8 cellular contexts compared by ENCODE assay signal in the genomic region with DNA sequence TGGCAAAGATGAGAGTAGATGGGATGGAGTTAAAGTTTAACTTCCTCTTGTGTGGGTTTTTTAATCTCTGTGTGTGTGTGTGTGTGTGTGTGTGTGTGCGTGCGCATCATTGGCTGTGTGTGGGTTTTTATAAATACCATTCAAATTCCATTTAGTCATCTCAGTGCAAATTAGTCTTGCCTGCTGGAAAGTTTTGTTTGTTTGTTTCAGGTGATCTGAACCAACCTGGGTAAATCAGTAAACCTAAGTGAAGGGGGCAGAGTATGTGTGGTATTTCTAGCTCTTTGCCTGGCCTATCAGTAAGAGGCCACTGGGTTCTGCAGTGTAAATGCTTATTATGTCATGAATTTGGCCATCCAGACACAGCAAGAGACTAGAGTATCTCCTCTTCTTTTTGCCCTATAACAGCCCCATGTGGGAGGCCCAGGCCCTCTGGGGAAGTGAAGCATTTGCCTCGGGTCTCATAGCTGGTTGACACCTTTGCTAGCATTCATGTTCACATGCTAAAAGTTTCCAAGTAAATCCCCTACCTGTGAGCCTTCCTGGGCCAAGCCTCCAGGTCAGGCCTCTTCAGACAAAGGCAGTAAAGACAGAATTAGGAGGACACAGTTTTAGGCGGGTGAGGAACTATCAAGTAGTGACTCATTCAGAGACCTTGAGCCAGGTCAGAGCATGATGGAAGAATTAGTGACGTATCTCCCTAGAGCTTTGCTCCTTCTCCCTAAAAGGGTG. TPM values are rescaled to one million over a fixed set of nuclear protein-coding genes. Genes with fewer than 3 reads are reported as not detected.
DNase-seq lines count a peak whose midpoint lies in the region; ATAC-seq and TF ChIP-seq lines count a peak whose summit lies in the region.

No MANE protein-coding gene starts in this region.

- peaks cover 81% of the 10 kb centered on the region for H3K36me3 ChIP-seq in upper lobe of right lung

- peak; percentile 9 for DNase-seq in stimulated activated CD4-positive, alpha-beta T cell treated with anti-CD3 and anti-CD28 coated beads, Interleukin-15, amount 100 ng/mL, for 24 hours
- no peak for DNase-seq in stimulated activated CD4-positive, alpha-beta T cell treated with anti-CD3 and anti-CD28 coated beads, Interleukin-4, amount 100 ng/mL, for 4 hours
- peak; percentile 82 for DNase-seq in HK-2 (ENCODE audit: unreplicated experiment)
- peak; percentile 27 for DNase-seq in epithelial cell of prostate (ENCODE audit: low read depth, low spot score)
- no peak for DNase-seq in upper lobe of right lung
- DNase-seq in hypothalamus (lab: John Stamatoyannopoulos, UW): no peak
- no peak for DNase-seq in NCI-H446 (lab: John Stamatoyannopoulos, UW)
- no peak for DNase-seq in HEK293T (ENCODE audit: extremely low spot score)

- ATAC-seq in upper lobe of right lung: peak; percentile 78

- no peaks in the 10 kb centered on the region for H3K9me3 ChIP-seq in upper lobe of right lung

- intact Hi-C loops in upper lobe of right lung (cut with DNase I): no loop called here

- CTCF ChIA-PET in HEK293T (lab: Yijun Ruan, JAX): no interaction called here

- no peak overlapping the region for H3K4me3 ChIP-seq in upper lobe of right lung

- no peak for TF ChIP-seq CTCF in upper lobe of right lung (IDR thresholded peaks at IDR 0.05)

- POLR2A ChIA-PET in HEK293T (lab: Yijun Ruan, JAX): interaction anchor here (1.2 kb wide), 1 partner anchor 14 kb away, joined by 5 read pairs; a partner anchor contains a TSS

- peaks cover 10% of the 10 kb centered on the region for H3K4me1 ChIP-seq in upper lobe of right lung

- H3K27ac ChIP-seq in epithelial cell of prostate (peak overlapping the region; percentile 37), upper lobe of right lung (peak overlapping the region; percentile 30)

- no peaks in the 10 kb centered on the region for H3K27me3 ChIP-seq in upper lobe of right lung

TF ChIP-seq in HEK293T, 16 proteins besides CTCF, POLR2A, EP300 and RAD21:
- TF ChIP-seq, protein P1, sequence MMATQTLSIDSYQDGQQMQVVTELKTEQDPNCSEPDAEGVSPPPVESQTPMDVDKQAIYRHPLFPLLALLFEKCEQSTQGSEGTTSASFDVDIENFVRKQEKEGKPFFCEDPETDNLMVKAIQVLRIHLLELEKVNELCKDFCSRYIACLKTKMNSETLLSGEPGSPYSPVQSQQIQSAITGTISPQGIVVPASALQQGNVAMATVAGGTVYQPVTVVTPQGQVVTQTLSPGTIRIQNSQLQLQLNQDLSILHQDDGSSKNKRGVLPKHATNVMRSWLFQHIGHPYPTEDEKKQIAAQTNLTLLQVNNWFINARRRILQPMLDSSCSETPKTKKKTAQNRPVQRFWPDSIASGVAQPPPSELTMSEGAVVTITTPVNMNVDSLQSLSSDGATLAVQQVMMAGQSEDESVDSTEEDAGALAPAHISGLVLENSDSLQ (IDR thresholded peaks at IDR 0.05): no peak
- TF ChIP-seq FOXA1 (IDR thresholded peaks at IDR 0.05) (no peak), SP1 (IDR thresholded peaks at IDR 0.05) (no peak), NFRKB (IDR thresholded peaks at IDR 0.05) (no peak)

RNA-seq across cellular contexts. Expression of a gene that starts 14.7 kb away (rescaled TPM):
- total RNA-seq in upper lobe of right lung: 72.3 TPM

RNA-seq across cellular contexts. Expression of a gene that starts 32.6 kb away (rescaled TPM):
- 105 TPM for total RNA-seq in upper lobe of right lung

Comparison
In these comparisons a context has a peak if more than half of its experiments do, and no peak if none do; other contexts are left out.
1. DNase-seq: peak in stimulated activated CD4-positive, alpha-beta T cell treated with anti-CD3 and anti-CD28 coated beads, Interleukin-15, amount 100 ng/mL, for 24 hours (single experiment), HK-2 (single experiment) and epithelial cell of prostate (single experiment); none in stimulated activated CD4-positive, alpha-beta T cell treated with anti-CD3 and anti-CD28 coated beads, Interleukin-4, amount 100 ng/mL, for 4 hours (0 of 2), upper lobe of right lung (single experiment), hypothalamus (0 of 51), NCI-H446 (0 of 2) and HEK293T (single experiment).